In the genomic region with DNA sequence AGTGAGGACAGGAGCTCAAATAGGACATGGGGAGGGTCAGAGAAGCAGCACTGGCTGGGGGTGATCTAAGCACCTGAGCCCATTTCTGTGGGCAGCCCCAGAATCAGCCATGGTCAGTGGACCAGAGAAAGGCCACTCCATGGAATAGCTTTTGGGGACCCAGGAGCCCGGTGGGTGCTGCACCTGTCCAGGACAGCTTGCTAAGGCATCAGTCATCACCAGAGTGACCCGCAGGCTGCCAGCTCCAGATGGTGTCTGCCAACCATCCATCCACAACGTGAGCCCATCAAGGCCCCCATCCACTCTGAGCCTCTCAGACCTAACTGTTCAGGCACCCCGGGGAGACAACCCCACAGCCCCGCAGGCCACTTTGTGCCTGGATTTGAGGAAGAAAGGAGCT, we compare ENCODE assay signal across 16 cellular contexts. TPM values are rescaled to one million over a fixed set of nuclear protein-coding genes. Genes with fewer than 3 reads are reported as not detected.
DNase-seq lines count a peak whose midpoint lies in the region; ATAC-seq and TF ChIP-seq lines count a peak whose summit lies in the region.
"Had no signal": no experiment of that assay in that cellular context is flagged by ENCODE, and none has a peak within 500 bp of the region (broad histone marks: within the 10 kb centered on the region; RNA-seq: fewer than 3 reads in every experiment).

No MANE protein-coding gene starts in this region.

- H3K4me2 ChIP-seq in SK-N-SH (no peak overlapping the region), GM23338 (no peak overlapping the region), osteoblast (ENCODE audit: insufficient read depth, low read length) (no peak overlapping the region)
- H3K4me2 ChIP-seq: A549 had no signal

- DNase-seq in SK-N-SH (no peak), GM23338 (ENCODE audit: low spot score) (no peak), ascending aorta (ENCODE audit: low spot score in 2 of 2) (no peak), osteoblast (ENCODE audit: insufficient read length, low spot score, missing footprints) (no peak), LoVo (ENCODE audit: low spot score) (no peak)
- DNase-seq: activated CD4-positive, alpha-beta T cell treated with anti-CD3 and anti-CD28 coated beads, Interleukin-2, amount 50 U/mL, for 48 hours; cortex of kidney; left ventricle myocardium superior; NCI-H1436 treated with DMSO at 0.1 percent for 48 hours; retina; SHP77 treated with DMSO at 0.1 percent for 48 hours had no signal

- no peak overlapping the region for H3K4me3 Mint-ChIP-seq in GM23338

- peaks cover 3% of the 10 kb centered on the region; the same call in 1 of the 3 replicates for H3K36me3 Mint-ChIP-seq in GM23338 (ENCODE audit: low read depth)

- peak overlapping the region; percentile 50; the same call in 1 of the 2 replicates for H2AFZ ChIP-seq in SK-N-SH (ENCODE audit: low read depth)
- H2AFZ ChIP-seq in GM23338: peak overlapping the region; percentile 70; the same call in 1 of the 2 replicates
- peak overlapping the region; percentile 16 for H2AFZ ChIP-seq in osteoblast (ENCODE audit: low read length)

- no peak for TF ChIP-seq EP300 in SK-N-SH (IDR thresholded peaks at IDR 0.05; ENCODE audit: borderline replicate concordance in 1 of 2, low read depth in 1 of 2, low read length in 1 of 2)

- POLR2A ChIA-PET in SK-N-SH (lab: Yijun Ruan, JAX): no interaction called here

- TF ChIP-seq CTCF in SK-N-SH (IDR thresholded peaks at IDR 0.05) (no peak), GM23338 (conservative IDR thresholded peaks at IDR 0.05; ENCODE audit: low read depth in 2 of 2) (no peak), ascending aorta (IDR thresholded peaks at IDR 0.05) (no peak), osteoblast (IDR thresholded peaks at IDR 0.05; ENCODE audit: extremely low read depth, low read depth, low read length) (no peak)

- peaks cover 29% of the 10 kb centered on the region for H3K4me1 Mint-ChIP-seq in GM23338

- no peak overlapping the region for H3K9ac ChIP-seq in SK-N-SH

- no peaks in the 10 kb centered on the region for H4K20me1 ChIP-seq in SK-N-SH (ENCODE audit: insufficient read depth)
- H4K20me1 ChIP-seq in GM23338 (replicated peaks; ENCODE audit: insufficient read depth): no peaks in the 10 kb centered on the region
- H4K20me1 ChIP-seq in osteoblast (ENCODE audit: insufficient read depth, low read length): no peaks in the 10 kb centered on the region

- H3K4me1 ChIP-seq in SK-N-SH (ENCODE audit: control insufficient read depth in 1 of 2, insufficient read depth in 2 of 2, low read depth in 1 of 2, low read length in 1 of 2) (peaks cover 46 to 59% of the 10 kb centered on the region in 2 experiments), GM23338 (ENCODE audit: insufficient read depth) (peaks cover 4% of the 10 kb centered on the region), ascending aorta (peaks cover 11 to 33% of the 10 kb centered on the region in 2 donors), osteoblast (ENCODE audit: insufficient read depth, low read length) (peaks cover 68% of the 10 kb centered on the region)

- H3F3A ChIP-seq in SK-N-SH (replicated peaks; ENCODE audit: insufficient read depth) (peaks cover 41% of the 10 kb centered on the region), GM23338 (replicated peaks; ENCODE audit: low read depth) (no peaks in the 10 kb centered on the region)

- H3K9me3 ChIP-seq in SK-N-SH (no peaks in the 10 kb centered on the region), ascending aorta (no peaks in the 10 kb centered on the region), osteoblast (ENCODE audit: low read depth, low read length) (no peaks in the 10 kb centered on the region)

- H3K79me2 ChIP-seq in SK-N-SH (ENCODE audit: insufficient read depth) (no peaks in the 10 kb centered on the region), GM23338 (replicated peaks; ENCODE audit: insufficient read depth) (no peaks in the 10 kb centered on the region), osteoblast (ENCODE audit: insufficient read depth, low read length) (no peaks in the 10 kb centered on the region)

- H3K27me3 ChIP-seq in SK-N-SH (ENCODE audit: insufficient read depth) (no peaks in the 10 kb centered on the region), GM23338 (ENCODE audit: insufficient read depth) (no peaks in the 10 kb centered on the region), ascending aorta (no peaks in the 10 kb centered on the region), osteoblast (ENCODE audit: insufficient read depth, low read length) (no peaks in the 10 kb centered on the region)

- CTCF ChIA-PET in SK-N-SH (lab: Yijun Ruan, JAX): interaction anchor here (0.6 to 1.4 kb wide), 3 partner anchors 29 to 160 kb away, joined by 3 to 4 read pairs (median 3); no protein-coding TSS in a partner anchor

- no peak for TF ChIP-seq RAD21 in SK-N-SH (IDR thresholded peaks at IDR 0.05; ENCODE audit: low read length)

- H3K27me3 Mint-ChIP-seq in GM23338 (ENCODE audit: insufficient read depth, low read depth, poor library complexity): peaks cover 6% of the 10 kb centered on the region

- WGBS in SK-N-SH (ENCODE audit: low lambda C conversion rate): 80% methylated on average over 3 of the region's 5 CpGs

- ATAC-seq in SK-N-SH treated with all-trans-retinoic acid at 6 μM for 48 hours (no peak), GM23338 (no peak), GM21619 (IDR thresholded peaks at IDR 0.05; ENCODE audit: unreplicated experiment) (no peak), GM19328 (IDR thresholded peaks at IDR 0.05; ENCODE audit: unreplicated experiment) (no peak)
- ATAC-seq: A549, left ventricle myocardium superior had no signal

- intact Hi-C loops in ascending aorta (cut with DNase I): loop anchor here (2.0 kb wide), 1 partner anchor 19 kb away; no protein-coding TSS in a partner anchor

- H3K4me3 ChIP-seq in SK-N-SH (ENCODE audit: low read depth in 2 of 2, low read length in 1 of 2) (no peak overlapping the region), GM23338 (no peak overlapping the region), ascending aorta (no peak overlapping the region), osteoblast (ENCODE audit: insufficient read depth, low read length) (no peak overlapping the region)
- H3K4me3 ChIP-seq: A549 had no signal

- H3K36me3 ChIP-seq in SK-N-SH (replicated peaks in 1 of 2; ENCODE audit: control insufficient read depth in 1 of 2, insufficient read depth in 2 of 2, low read length in 1 of 2): no peaks in the 10 kb centered on the region
- no peaks in the 10 kb centered on the region for H3K36me3 ChIP-seq in GM23338 (ENCODE audit: insufficient read depth)
- H3K36me3 ChIP-seq in ascending aorta: no peaks in the 10 kb centered on the region
- H3K36me3 ChIP-seq in osteoblast (ENCODE audit: insufficient read depth, low read length): no peaks in the 10 kb centered on the region

- H3K27ac Mint-ChIP-seq in GM23338: no peak overlapping the region

- H3K27ac ChIP-seq in SK-N-SH (ENCODE audit: low read depth in 2 of 2, low read length in 1 of 2) (peak overlapping the region in 1 of 2 experiments; percentile 99; a peak in 2 of 4 replicates), GM23338 (ENCODE audit: low read depth) (no peak overlapping the region), ascending aorta (peak overlapping the region; percentile 41 to 78), osteoblast (ENCODE audit: low read depth, low read length) (peak overlapping the region; percentile 100)
- H3K27ac ChIP-seq: A549 had no signal

- H3K9me2 ChIP-seq in SK-N-SH (no peaks in the 10 kb centered on the region), GM23338 (ENCODE audit: insufficient read depth) (no peaks in the 10 kb centered on the region)

- H3K9me3 Mint-ChIP-seq in GM23338: peaks cover 7% of the 10 kb centered on the region; the same call in 1 of the 3 replicates

TF ChIP-seq in SK-N-SH, 30 proteins besides CTCF, POLR2A, EP300 and RAD21 (continues in another document):
- TF ChIP-seq POLR2AphosphoS5 (IDR thresholded peaks at IDR 0.05; ENCODE audit: low read depth, low read length) (no peak), CHD2 (IDR thresholded peaks at IDR 0.05; ENCODE audit: low read length, partially characterized antibody) (no peak), RCOR1 (IDR thresholded peaks at IDR 0.05; ENCODE audit: low read length) (no peak), NFIC (IDR thresholded peaks at IDR 0.05; ENCODE audit: borderline replicate concordance) (no peak), MXI1 (IDR thresholded peaks at IDR 0.05; ENCODE audit: low read depth, low read length) (no peak)

TF ChIP-seq in SK-N-SH treated with all-trans-retinoic acid at 6 μM for 48 hours, 23 proteins besides CTCF, POLR2A, EP300 and RAD21 (continues in another document):
- TF ChIP-seq TCF4 (CRISPR knock-in tag; IDR thresholded peaks at IDR 0.05; ENCODE audit: borderline replicate concordance) (no peak), ZNF8 (CRISPR knock-in tag; IDR thresholded peaks at IDR 0.05) (no peak), ZNF70 (CRISPR knock-in tag; IDR thresholded peaks at IDR 0.05) (no peak), ARNTL (CRISPR knock-in tag; IDR thresholded peaks at IDR 0.05; ENCODE audit: borderline replicate concordance, low read depth) (no peak), ZC3H10 (CRISPR knock-in tag; IDR thresholded peaks at IDR 0.05) (no peak), CSDC2 (CRISPR knock-in tag; IDR thresholded peaks at IDR 0.05) (no peak), SNAI2 (CRISPR knock-in tag; IDR thresholded peaks at IDR 0.05) (no peak)

TF ChIP-seq in GM23338, 12 proteins besides CTCF, POLR2A, EP300 and RAD21 (continues in another document):
- no peak for TF ChIP-seq POLR2AphosphoS5 (IDR thresholded peaks at IDR 0.05; ENCODE audit: low read depth)
- no peak for TF ChIP-seq ZNF114 (CRISPR knock-in tag; IDR thresholded peaks at IDR 0.05)
- no peak for TF ChIP-seq EZH2phosphoT487 (IDR thresholded peaks at IDR 0.05; ENCODE audit: unreplicated experiment)
- no peak for TF ChIP-seq CREB1 (CRISPR knock-in tag; IDR thresholded peaks at IDR 0.05; ENCODE audit: low read depth)
- TF ChIP-seq EZH2 (IDR thresholded peaks at IDR 0.05; ENCODE audit: low read depth, unreplicated experiment): no peak

RNA-seq across cellular contexts. Expression of a gene that starts 23.6 kb away (rescaled TPM):
- 10.7 and 18.5 TPM in 2 replicates for polyA plus RNA-seq in SK-N-SH (2012; rRNA removed)
- 9.2 and 11.4 TPM in 2 replicates for polyA plus RNA-seq in SK-N-SH (2012; cell fraction: cytosol; rRNA removed)
- 16.1 and 17.7 TPM in 2 replicates for polyA plus RNA-seq in SK-N-SH (2012; cell fraction: nucleus; rRNA removed)
- total RNA-seq in GM23338 (2014; rRNA removed; shearing (Covaris generic)): 7.3 and 8.7 TPM in 2 replicates
- 1.2 TPM in 2 replicates for polyA plus RNA-seq in GM23338 (2016; fragmentation: Nextera tagmentation; extraction: Ambion mirVana)
- 156 TPM for total RNA-seq in ascending aorta
- total RNA-seq in osteoblast: 4,017 and 4,247 TPM in 2 replicates

RNA-seq across cellular contexts. Expression of a gene that starts 49.5 kb away (rescaled TPM):
- polyA plus RNA-seq in SK-N-SH (2012; rRNA removed): 84.8 and 93.6 TPM in 2 replicates
- 37.4 and 44.7 TPM in 2 replicates for polyA plus RNA-seq in SK-N-SH (2012; cell fraction: cytosol; rRNA removed)
- polyA plus RNA-seq in SK-N-SH (2012; cell fraction: nucleus; rRNA removed): 348 and 369 TPM in 2 replicates
- 15.7 and 16.5 TPM in 2 replicates for total RNA-seq in GM23338 (2014; rRNA removed; shearing (Covaris generic))
- polyA plus RNA-seq in GM23338 (2016; fragmentation: Nextera tagmentation; extraction: Ambion mirVana): 13.6 and 14.7 TPM in 2 replicates
- 91.0 TPM for total RNA-seq in ascending aorta
- 25.7 and 32.1 TPM in 2 replicates for total RNA-seq in osteoblast
- total RNA-seq: T-helper 1 cell treated with Interleukin-12 subunit alpha and Interleukin-12 subunit beta and Interleukin-4 antibody, amounts not matched to agents 30 ng/mL and 1 ng/mL, for 36 hours had no signal

Comparison
In these comparisons a context has a peak if more than half of its experiments do, and no peak if none do; other contexts are left out.
1. H2AFZ ChIP-seq: peak in every context shown above with its lines; median percentile 70 in GM23338; 50 in SK-N-SH; 16 in osteoblast.
2. RNA of a gene that starts 23.6 kb away (total RNA-seq): 4,017 to 4,247 TPM in osteoblast; 156 TPM in ascending aorta (single experiment) and 7.3 to 8.7 TPM in GM23338; every median in the first group is over 10 times any median in the second.